Comparison of ENCODE assay signal across 15 cellular contexts in genomic region chrX:71100581-71101505, GRCh38. TPM values are rescaled to one million over a fixed set of nuclear protein-coding genes. Genes with fewer than 3 reads are reported as not detected.
DNase-seq lines count a peak whose midpoint lies in the region; ATAC-seq and TF ChIP-seq lines count a peak whose summit lies in the region.
"Had no signal": no experiment of that assay in that cellular context is flagged by ENCODE, and none has a peak within 500 bp of the region (broad histone marks: within the 10 kb centered on the region; RNA-seq: fewer than 3 reads in every experiment).

No MANE protein-coding gene starts in this region.

- no peaks in the 10 kb centered on the region for H3K36me3 ChIP-seq in right atrium auricular region
- no peaks in the 10 kb centered on the region for H3K36me3 ChIP-seq in brain microvascular endothelial cell (replicated peaks)

- H3K4me3 ChIP-seq in right atrium auricular region (no peak overlapping the region), brain microvascular endothelial cell (ENCODE audit: low read depth, low read length) (no peak overlapping the region)
- H3K4me3 ChIP-seq: skin epidermis had no signal

- intact Hi-C loops in cardiac septum (cut with DNase I): no loop called here

- H3K27ac ChIP-seq in right atrium auricular region (no peak overlapping the region), brain microvascular endothelial cell (no peak overlapping the region)
- H3K27ac ChIP-seq: RWPE1, skin epidermis had no signal

- H3K27me3 ChIP-seq in right atrium auricular region (no peaks in the 10 kb centered on the region), brain microvascular endothelial cell (replicated peaks) (no peaks in the 10 kb centered on the region)

- no peak overlapping the region for H3K4me3 Mint-ChIP-seq in activated naive CD8-positive, alpha-beta T cell treated with anti-CD3 and anti-CD28 coated beads for 36 hours
- H3K4me3 Mint-ChIP-seq in stimulated activated naive B cell treated with anti-CD40 and anti-IgM and Interleukin-4, amounts not matched to agents 10 μg/mL and 1 μg/mL and 100 μg/mL, for 72 hours: no peak overlapping the region
- H3K4me3 Mint-ChIP-seq: nephron progenitor cell had no signal

- H3K4me1 Mint-ChIP-seq in activated naive CD8-positive, alpha-beta T cell treated with anti-CD3 and anti-CD28 coated beads for 36 hours: peaks cover 62% of the 10 kb centered on the region
- peaks cover 27 to 45% of the 10 kb centered on the region in 2 donors for H3K4me1 Mint-ChIP-seq in stimulated activated naive B cell treated with anti-CD40 and anti-IgM and Interleukin-4, amounts not matched to agents 10 μg/mL and 1 μg/mL and 100 μg/mL, for 72 hours

- no peak for TF ChIP-seq CTCF in right atrium auricular region (IDR thresholded peaks at IDR 0.05)
- TF ChIP-seq CTCF in brain microvascular endothelial cell (IDR thresholded peaks at IDR 0.05; ENCODE audit: low read depth, low read length, missing control alignments): no peak

- no peak for ATAC-seq in stimulated activated naive B cell treated with anti-CD40 and anti-IgM and Interleukin-4, amounts not matched to agents 10 μg/mL and 1 μg/mL and 100 μg/mL, for 72 hours (replicated peaks)

- peaks cover 19% of the 10 kb centered on the region for H3K36me3 Mint-ChIP-seq in activated naive CD8-positive, alpha-beta T cell treated with anti-CD3 and anti-CD28 coated beads for 36 hours
- H3K36me3 Mint-ChIP-seq in stimulated activated naive B cell treated with anti-CD40 and anti-IgM and Interleukin-4, amounts not matched to agents 10 μg/mL and 1 μg/mL and 100 μg/mL, for 72 hours: peaks cover 5% of the 10 kb centered on the region in 2 donors

- in situ Hi-C loops in brain microvascular endothelial cell (cut with HindIII; ENCODE audit: low pct_ligation_motif_present, low sequenced_read_pairs): no loop called here

- no peaks in the 10 kb centered on the region for H3K9me3 Mint-ChIP-seq in activated naive CD8-positive, alpha-beta T cell treated with anti-CD3 and anti-CD28 coated beads for 36 hours
- no peaks in the 10 kb centered on the region for H3K9me3 Mint-ChIP-seq in stimulated activated naive B cell treated with anti-CD40 and anti-IgM and Interleukin-4, amounts not matched to agents 10 μg/mL and 1 μg/mL and 100 μg/mL, for 72 hours

- H3K4me1 ChIP-seq in right atrium auricular region: peaks cover 0 to 13% of the 10 kb centered on the region in 2 donors

- H3K27ac Mint-ChIP-seq in activated naive CD8-positive, alpha-beta T cell treated with anti-CD3 and anti-CD28 coated beads for 36 hours: peak overlapping the region; percentile 58
- H3K27ac Mint-ChIP-seq in stimulated activated naive B cell treated with anti-CD40 and anti-IgM and Interleukin-4, amounts not matched to agents 10 μg/mL and 1 μg/mL and 100 μg/mL, for 72 hours: peak overlapping the region; percentile 22
- H3K27ac Mint-ChIP-seq: nephron progenitor cell had no signal

- no peaks in the 10 kb centered on the region for H3K9me3 ChIP-seq in right atrium auricular region

- DNase-seq in cardiac septum (ENCODE audit: low spot score): peak; percentile 55
- no peak for DNase-seq in right atrium auricular region (ENCODE audit: low spot score)
- DNase-seq in activated naive CD8-positive, alpha-beta T cell treated with anti-CD3 and anti-CD28 coated beads for 36 hours: no peak
- DNase-seq in stimulated activated naive B cell treated with anti-CD40 and anti-IgM and Interleukin-4, amounts not matched to agents 10 μg/mL and 1 μg/mL and 100 μg/mL, for 72 hours: no peak
- no peak for DNase-seq in brain microvascular endothelial cell
- DNase-seq in NCI-H2029 (lab: John Stamatoyannopoulos, UW): no peak
- DNase-seq: activated effector memory CD4-positive, alpha-beta T cell treated with Interleukin-2 at 50 U/mL for 16 hours; kidney glomerular epithelial cell; NCI-H1092; NCI-H524 treated with DMSO at 0.1 percent for 48 hours; nephron progenitor cell had no signal

- H3K27me3 Mint-ChIP-seq in activated naive CD8-positive, alpha-beta T cell treated with anti-CD3 and anti-CD28 coated beads for 36 hours: no peaks in the 10 kb centered on the region
- H3K27me3 Mint-ChIP-seq in stimulated activated naive B cell treated with anti-CD40 and anti-IgM and Interleukin-4, amounts not matched to agents 10 μg/mL and 1 μg/mL and 100 μg/mL, for 72 hours: no peaks in the 10 kb centered on the region

RNA-seq across cellular contexts. Expression of gene FOXO4, which starts 5.2 kb away (rescaled TPM):
- 37.4 TPM for total RNA-seq in cardiac septum
- 10 to 100 TPM; 12.4 to 17.0 TPM for total RNA-seq in right atrium auricular region
- total RNA-seq in activated naive CD8-positive, alpha-beta T cell treated with anti-CD3 and anti-CD28 coated beads for 36 hours: 1 to 10 TPM; 6.0 to 7.8 TPM

RNA-seq across cellular contexts. Expression of gene CXorf65, which starts 5.7 kb away (rescaled TPM):
- total RNA-seq in cardiac septum: not detected
- total RNA-seq in right atrium auricular region: not detected
- total RNA-seq in activated naive CD8-positive, alpha-beta T cell treated with anti-CD3 and anti-CD28 coated beads for 36 hours: 10 to 100 TPM in 1 of 2 experiments, 1 to 10 TPM in 1; 6.7 to 10.4 TPM
- total RNA-seq: G401, urinary bladder had no signal

RNA-seq across cellular contexts. Expression of gene IL2RG, which starts 10.5 kb away (rescaled TPM):
- total RNA-seq in cardiac septum (2.3 TPM), right atrium auricular region (1 to 10 TPM in 1 of 2 donors, not detected in 1; 4.2 TPM)
- 100 to 1,000 TPM; 231 to 241 TPM for total RNA-seq in activated naive CD8-positive, alpha-beta T cell treated with anti-CD3 and anti-CD28 coated beads for 36 hours
- total RNA-seq: G401 had no signal

RNA-seq across cellular contexts. Expression of gene MED12, which starts 17.6 kb away (rescaled TPM):
- total RNA-seq in cardiac septum (19.1 TPM), right atrium auricular region (10 to 100 TPM; 14.8 to 25.5 TPM)
- 10 to 100 TPM; 43.4 to 46.4 TPM for total RNA-seq in activated naive CD8-positive, alpha-beta T cell treated with anti-CD3 and anti-CD28 coated beads for 36 hours

RNA-seq across cellular contexts. Expression of gene SNX12, which starts 32.7 kb away (rescaled TPM):
- total RNA-seq in cardiac septum (52.7 TPM), right atrium auricular region (10 to 100 TPM; 30.8 to 40.1 TPM)
- total RNA-seq in activated naive CD8-positive, alpha-beta T cell treated with anti-CD3 and anti-CD28 coated beads for 36 hours: 10 to 100 TPM; 44.4 to 44.8 TPM

Comparison
In these comparisons a context has a peak if more than half of its experiments do, and no peak if none do; other contexts are left out.
1. RNA of gene IL2RG, which starts 10.5 kb away (total RNA-seq): 231 to 241 TPM in activated naive CD8-positive, alpha-beta T cell treated with anti-CD3 and anti-CD28 coated beads for 36 hours; 4.2 TPM in right atrium auricular region and 2.3 TPM in cardiac septum (single experiment); every median in the first group is over 10 times any median in the second.